In the genomic region with DNA sequence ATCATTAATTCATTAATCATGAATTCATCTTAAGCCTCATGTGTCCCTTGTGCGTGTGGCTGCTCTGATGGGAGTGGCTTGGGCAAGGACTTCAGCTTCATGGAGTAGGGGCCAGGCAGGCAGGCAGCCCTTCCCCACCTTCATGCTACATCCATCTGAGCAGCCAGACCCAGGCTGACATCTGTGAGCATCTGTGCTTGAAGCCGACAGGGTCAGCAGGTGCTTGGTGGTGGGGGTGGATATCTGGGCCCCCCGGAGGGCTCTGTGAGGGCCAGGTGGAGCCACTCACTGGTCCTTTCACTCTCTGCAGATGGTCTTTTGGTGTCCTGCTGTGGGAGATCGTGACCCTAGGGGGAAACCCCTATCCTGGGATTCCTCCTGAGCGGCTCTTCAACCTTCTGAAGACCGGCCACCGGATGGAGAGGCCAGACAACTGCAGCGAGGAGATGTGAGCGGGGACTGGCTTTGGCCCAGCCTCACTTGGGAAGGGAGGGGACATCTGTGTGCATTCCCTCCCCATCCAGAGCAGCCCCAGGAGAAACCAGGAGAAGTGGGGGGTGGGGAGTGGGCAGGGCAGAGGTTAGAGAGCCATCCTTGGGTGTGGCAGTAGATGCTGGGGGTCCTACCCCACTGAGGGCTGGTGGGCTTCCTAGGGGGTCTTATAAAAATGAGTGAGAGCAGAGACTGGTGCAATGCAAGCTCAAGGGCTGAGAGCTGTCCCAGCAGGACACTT, we compare ENCODE assay signal across 2 cellular contexts.
TF ChIP-seq lines count a peak whose summit lies in the region.

No MANE protein-coding gene starts in this region.

TF ChIP-seq in HEK293, 187 proteins besides CTCF, POLR2A, EP300 and RAD21:
- TF ChIP-seq ZIC2 (tag by site-specific recombination; IDR thresholded peaks at IDR 0.05) = peak; percentile 81
- peak; percentile 93 for TF ChIP-seq GLIS1 (tag by site-specific recombination; IDR thresholded peaks at IDR 0.05)
- no peak for TF ChIP-seq ZNF510 (tag by site-specific recombination; IDR thresholded peaks at IDR 0.05; ENCODE audit: insufficient replicate concordance)

TF ChIP-seq in K562, 482 proteins besides CTCF, POLR2A, EP300 and RAD21:
- no peak for TF ChIP-seq XRCC4 (IDR thresholded peaks at IDR 0.05; ENCODE audit: extremely low read depth, insufficient read depth, insufficient read length)
- TF ChIP-seq ZNF518B (CRISPR knock-in tag; IDR thresholded peaks at IDR 0.05) = no peak
- no peak for TF ChIP-seq NONO (IDR thresholded peaks at IDR 0.05; ENCODE audit: low read depth in 2 of 2, low read length in 1 of 2)
- TF ChIP-seq DACH1 (IDR thresholded peaks at IDR 0.05; ENCODE audit: partially characterized antibody) = peak; percentile 38
